ENCODE assay signal across 24 cellular contexts in the genomic region with DNA sequence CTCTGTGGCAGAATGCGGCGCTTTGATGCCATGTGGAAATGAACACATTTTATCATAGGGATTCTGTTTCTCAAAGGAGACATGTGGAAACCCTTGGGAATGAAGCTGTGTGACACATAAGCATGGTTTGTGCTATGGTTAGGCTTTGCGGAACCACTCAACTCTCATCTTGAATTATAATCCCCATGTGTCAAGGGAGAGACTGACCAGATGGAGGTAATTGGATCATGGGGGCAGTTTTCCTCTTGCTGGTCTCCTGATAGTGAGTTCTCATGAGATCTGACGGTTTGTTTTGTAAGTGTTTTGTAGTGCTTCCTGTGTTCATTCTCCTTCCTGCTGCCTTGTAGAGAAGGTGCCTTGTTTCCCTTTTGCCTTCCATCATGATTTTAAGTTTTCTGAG.
"Had no signal": no experiment of that assay in that cellular context is flagged by ENCODE, and none has a peak within 500 bp of the region (broad histone marks: within the 10 kb centered on the region; RNA-seq: fewer than 3 reads in every experiment).

No MANE protein-coding gene starts in this region.

- H3K4me1 Mint-ChIP-seq: activated B cell treated with CpG ODN at 0.5 μM for 24 hours; activated CD4-positive, alpha-beta T cell treated with anti-CD3 and anti-CD28 coated beads for 36 hours; activated naive CD8-positive, alpha-beta T cell treated with anti-CD3 and anti-CD28 coated beads, Interleukin-2, amount 10 ng/mL, durations not matched to agents 7 days and 5 days; endodermal cell; memory B cell; naive B cell; neural crest cell; stimulated activated naive B cell treated with anti-CD40 and anti-IgM and Interleukin-4, amounts not matched to agents 10 μg/mL and 1 μg/mL and 100 μg/mL, for 72 hours had no signal

- H3K9me3 Mint-ChIP-seq: activated B cell treated with CpG ODN at 0.5 μM for 24 hours; activated naive CD8-positive, alpha-beta T cell treated with anti-CD3 and anti-CD28 coated beads, Interleukin-2, amount 10 ng/mL, durations not matched to agents 7 days and 5 days; activated T-cell treated with anti-CD3 and anti-CD28 coated beads, Interleukin-2, amount 50 U/mL, for 4 hours; endodermal cell; memory B cell; neural crest cell; stimulated activated naive B cell treated with anti-CD40 and anti-IgM and Interleukin-4, amounts not matched to agents 10 μg/mL and 1 μg/mL and 100 μg/mL, for 72 hours had no signal

- H3K4me3 Mint-ChIP-seq: activated B cell treated with CpG ODN at 0.5 μM for 24 hours; activated CD4-positive, alpha-beta T cell treated with anti-CD3 and anti-CD28 coated beads for 36 hours; activated naive CD8-positive, alpha-beta T cell treated with anti-CD3 and anti-CD28 coated beads, Interleukin-2, amount 10 ng/mL, durations not matched to agents 7 days and 5 days; activated T-cell treated with anti-CD3 and anti-CD28 coated beads, Interleukin-2, amount 50 U/mL, for 4 hours; endodermal cell; memory B cell; naive B cell; neural crest cell; stimulated activated naive B cell treated with anti-CD40 and anti-IgM and Interleukin-4, amounts not matched to agents 10 μg/mL and 1 μg/mL and 100 μg/mL, for 72 hours had no signal

- H3K9me3 ChIP-seq: esophagus squamous epithelium, gastroesophageal sphincter, heart left ventricle, sigmoid colon, transverse colon had no signal

- H3K4me3 ChIP-seq: coronary artery, esophagus squamous epithelium, gastroesophageal sphincter, heart left ventricle, sigmoid colon, transverse colon had no signal

- H3K27me3 Mint-ChIP-seq: activated B cell treated with CpG ODN at 0.5 μM for 24 hours; activated CD4-positive, alpha-beta T cell treated with anti-CD3 and anti-CD28 coated beads for 36 hours; activated naive CD8-positive, alpha-beta T cell treated with anti-CD3 and anti-CD28 coated beads, Interleukin-2, amount 10 ng/mL, durations not matched to agents 7 days and 5 days; memory B cell; naive B cell; stimulated activated naive B cell treated with anti-CD40 and anti-IgM and Interleukin-4, amounts not matched to agents 10 μg/mL and 1 μg/mL and 100 μg/mL, for 72 hours had no signal

- H3K36me3 ChIP-seq: esophagus squamous epithelium, gastroesophageal sphincter, heart left ventricle, sigmoid colon, transverse colon had no signal

- DNase-seq: activated B cell treated with CpG ODN at 0.5 μM for 24 hours; activated CD4-positive, alpha-beta T cell treated with anti-CD3 and anti-CD28 coated beads for 36 hours; activated CD4-positive, alpha-beta T cell treated with anti-CD3 and anti-CD28 coated beads, Interleukin-2, amount 50 U/mL, for 4 hours; activated CD8-positive, alpha-beta memory T cell treated with anti-CD3 and anti-CD28 coated beads, Interleukin-2, amount 50 U/mL, for 48 hours; activated naive CD4-positive, alpha-beta T cell treated with Interleukin-2 at 50 U/mL for 16 hours; activated naive CD8-positive, alpha-beta T cell treated with anti-CD3 and anti-CD28 coated beads, Interleukin-2, amount 10 ng/mL, durations not matched to agents 7 days and 5 days; activated T-cell treated with anti-CD3 and anti-CD28 coated beads, Interleukin-2, amount 50 U/mL, for 4 hours; amygdala; cerebellar nuclear complex; endodermal cell; esophagus squamous epithelium; heart left ventricle; islet precursor cell; left cardiac atrium; naive B cell; sigmoid colon; stimulated activated CD4-positive, alpha-beta T cell treated with anti-CD3 and anti-CD28 coated beads, Interleukin-2, amount 100 ng/mL, for 48 hours; stimulated activated CD8-positive, alpha-beta memory T cell treated with anti-CD3 and anti-CD28 coated beads, Interleukin-4, amount 100 ng/mL, for 48 hours; stimulated activated naive B cell treated with anti-CD40 and anti-IgM and Interleukin-4, amounts not matched to agents 10 μg/mL and 1 μg/mL and 100 μg/mL, for 72 hours; transverse colon had no signal

- H3K27ac Mint-ChIP-seq: activated B cell treated with CpG ODN at 0.5 μM for 24 hours; activated CD4-positive, alpha-beta T cell treated with anti-CD3 and anti-CD28 coated beads for 36 hours; activated naive CD8-positive, alpha-beta T cell treated with anti-CD3 and anti-CD28 coated beads, Interleukin-2, amount 10 ng/mL, durations not matched to agents 7 days and 5 days; endodermal cell; memory B cell; naive B cell; stimulated activated naive B cell treated with anti-CD40 and anti-IgM and Interleukin-4, amounts not matched to agents 10 μg/mL and 1 μg/mL and 100 μg/mL, for 72 hours had no signal

- H3K27ac ChIP-seq: coronary artery, esophagus squamous epithelium, gastroesophageal sphincter, heart left ventricle, sigmoid colon, transverse colon had no signal

- H3K36me3 Mint-ChIP-seq: activated naive CD8-positive, alpha-beta T cell treated with anti-CD3 and anti-CD28 coated beads, Interleukin-2, amount 10 ng/mL, durations not matched to agents 7 days and 5 days; memory B cell; naive B cell; stimulated activated naive B cell treated with anti-CD40 and anti-IgM and Interleukin-4, amounts not matched to agents 10 μg/mL and 1 μg/mL and 100 μg/mL, for 72 hours had no signal

- H3K4me1 ChIP-seq: esophagus squamous epithelium, gastroesophageal sphincter, heart left ventricle, sigmoid colon, transverse colon had no signal

- H3K27me3 ChIP-seq: esophagus squamous epithelium, gastroesophageal sphincter, heart left ventricle, sigmoid colon, transverse colon had no signal

- ATAC-seq: activated CD4-positive, alpha-beta T cell treated with anti-CD3 and anti-CD28 coated beads for 36 hours; activated T-cell treated with anti-CD3 and anti-CD28 coated beads, Interleukin-2, amount 50 U/mL, for 4 hours; gastroesophageal sphincter; heart left ventricle; left cardiac atrium; stimulated activated naive B cell treated with anti-CD40 and anti-IgM and Interleukin-4, amounts not matched to agents 10 μg/mL and 1 μg/mL and 100 μg/mL, for 72 hours had no signal
